9 cellular contexts compared by ENCODE assay signal in the genomic region with DNA sequence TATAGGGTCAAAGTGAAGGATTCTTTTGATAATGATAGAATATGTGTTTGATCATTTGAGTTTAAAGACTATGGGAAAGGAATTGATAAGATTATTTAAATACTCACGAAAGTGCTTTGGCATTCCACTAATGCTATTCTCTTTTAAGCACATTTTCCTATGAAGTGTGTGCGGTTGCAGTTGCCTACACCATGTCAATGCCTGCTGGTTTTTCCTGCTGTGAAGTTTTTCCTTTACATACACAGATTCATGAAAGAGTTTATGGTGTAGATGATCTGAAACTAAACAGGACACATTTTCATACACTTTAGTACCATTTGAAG.
A peak's percentile ranks its signal among the peaks of the same experiment; 100 is the strongest.
DNase-seq lines count a peak whose midpoint lies in the region; ATAC-seq and TF ChIP-seq lines count a peak whose summit lies in the region.
"Had no signal": no experiment of that assay in that cellular context is flagged by ENCODE, and none has a peak within 500 bp of the region (broad histone marks: within the 10 kb centered on the region; RNA-seq: fewer than 3 reads in every experiment).

No MANE protein-coding gene starts in this region.

- H3K4me1 Mint-ChIP-seq in naive B cell = peaks cover 29 to 47% (median 29%) of the 10 kb centered on the region in 3 donors

- POLR2A ChIA-PET in A673 (lab: Charles Lee; ENCODE audit: low non-redundant PET) = interaction anchor here (0.6 to 1.1 kb wide), 2 partner anchors 8 to 52 kb away, joined by 9 to 21 read pairs; no protein-coding TSS in a partner anchor

- ATAC-seq in naive B cell (ENCODE audit: low read depth in 2 of 2) (no peak), HG03095 (IDR thresholded peaks at IDR 0.05; ENCODE audit: unreplicated experiment) (no peak), GM21576 (IDR thresholded peaks at IDR 0.05; ENCODE audit: unreplicated experiment) (no peak), GM19397 (IDR thresholded peaks at IDR 0.05; ENCODE audit: unreplicated experiment) (no peak)

- 31% methylated on average over 2 of the region's 2 CpGs for WGBS in HUES64

- H3K9me3 Mint-ChIP-seq in naive B cell = no peaks in the 10 kb centered on the region

- BruUV-seq in A673 (replicated peaks; lab: Mats Ljungman, UMichigan) = TSS peak; percentile 94

- no peaks in the 10 kb centered on the region for H3K27me3 Mint-ChIP-seq in naive B cell

- DNase-seq in A673 (ENCODE audit: low spot score) = no peak
- no peak for DNase-seq in breast epithelium (ENCODE audit: low spot score in 2 of 2)
- DNase-seq in naive B cell = no peak
- no peak for DNase-seq in SHP77 treated with DMSO at 0.1 percent for 48 hours (lab: John Stamatoyannopoulos, UW)
- DNase-seq: glutamatergic neuron had no signal

- peak; percentile 30 for TF ChIP-seq POLR2A in breast epithelium (IDR thresholded peaks at IDR 0.05)

- TF ChIP-seq CTCF in A673 (conservative IDR thresholded peaks at IDR 0.05; ENCODE audit: low read depth, low read length) (no peak), breast epithelium (IDR thresholded peaks at IDR 0.05) (peak in 1 of 3 donors; percentile 27)

- no peaks in the 10 kb centered on the region for H3K36me3 ChIP-seq in A673 (ENCODE audit: insufficient read depth, low read length, poor library complexity, severe bottlenecking)
- no peaks in the 10 kb centered on the region for H3K36me3 ChIP-seq in HUES64 (ENCODE audit: insufficient read depth, low read length)
- H3K36me3 ChIP-seq in breast epithelium = no peaks in the 10 kb centered on the region

- peak overlapping the region; percentile 47; the same call in 1 of the 2 replicates for H3K9ac ChIP-seq in HUES64 (ENCODE audit: low read depth, low read length)

- peak overlapping the region; percentile 94 to 97 (median 95) for H3K27ac Mint-ChIP-seq in naive B cell

- H3K9me3 ChIP-seq in A673 (ENCODE audit: low read depth, low read length, poor library complexity, severe bottlenecking) (no peaks in the 10 kb centered on the region), HUES64 (ENCODE audit: insufficient read depth, low read depth, low read length) (no peaks in the 10 kb centered on the region), breast epithelium (no peaks in the 10 kb centered on the region)

- peaks cover 58% of the 10 kb centered on the region for H3K4me1 ChIP-seq in A673 (ENCODE audit: insufficient read depth, low read length, poor library complexity, severe bottlenecking)
- H3K4me1 ChIP-seq in HUES64 (ENCODE audit: insufficient read depth, low read length) = peaks cover 55% of the 10 kb centered on the region
- peaks cover 3 to 19% of the 10 kb centered on the region in 2 donors for H3K4me1 ChIP-seq in breast epithelium

- H3K27me3 ChIP-seq in A673 (replicated peaks; ENCODE audit: insufficient read depth, low read depth, low read length, poor library complexity) = no peaks in the 10 kb centered on the region
- H3K27me3 ChIP-seq in HUES64 (ENCODE audit: insufficient read depth, low read length) = no peaks in the 10 kb centered on the region
- no peaks in the 10 kb centered on the region for H3K27me3 ChIP-seq in breast epithelium

- CTCF ChIA-PET in A673 (lab: Charles Lee) = interaction anchor here (0.9 kb wide), 1 partner anchor 43 kb away, joined by 3 read pairs; no protein-coding TSS in a partner anchor

- no peaks in the 10 kb centered on the region for H3K36me3 Mint-ChIP-seq in naive B cell

- H3K4me3 ChIP-seq in A673 (ENCODE audit: low read depth, low read length, poor library complexity, severe bottlenecking) (no peak overlapping the region), HUES64 (ENCODE audit: low read length) (no peak overlapping the region), breast epithelium (peak overlapping the region in 1 of 3 donors; percentile 35)

- intact Hi-C loops in A673 (cut with micrococcal nuclease; ENCODE audit: unreplicated experiment) = loop anchor here (2.0 kb wide), 2 partner anchors 43 to 51 kb away; no protein-coding TSS in a partner anchor
- intact Hi-C loops in breast epithelium (cut with DNase I; ENCODE audit: low total_unique reads) = loop anchor here (10.0 kb wide), 1 partner anchor 59 kb away; no protein-coding TSS in a partner anchor

- peak overlapping the region; percentile 14 to 81 (median 72) for H3K4me3 Mint-ChIP-seq in naive B cell

- peak overlapping the region; percentile 96 for H3K27ac ChIP-seq in A673 (ENCODE audit: low read depth, low read length, poor library complexity, severe bottlenecking)
- peak overlapping the region; percentile 87 for H3K27ac ChIP-seq in HUES64 (ENCODE audit: low read depth, low read length)
- peak overlapping the region; percentile 89 to 90 for H3K27ac ChIP-seq in breast epithelium
